12 cellular contexts compared by ENCODE assay signal in genomic region chr5:160468576-160468975, GRCh38. TPM values are rescaled to one million over a fixed set of nuclear protein-coding genes. Genes with fewer than 3 reads are reported as not detected.
DNase-seq lines count a peak whose midpoint lies in the region; ATAC-seq and TF ChIP-seq lines count a peak whose summit lies in the region.
"Had no signal": no experiment of that assay in that cellular context is flagged by ENCODE, and none has a peak within 500 bp of the region (broad histone marks: within the 10 kb centered on the region; RNA-seq: fewer than 3 reads in every experiment).

No MANE protein-coding gene starts in this region.

- H3K27me3 Mint-ChIP-seq in activated naive CD4-positive, alpha-beta T cell treated with anti-CD3 and anti-CD28 coated beads, Interleukin-2, amount 10 ng/mL, durations not matched to agents 7 days and 5 days, result peaks cover 3% of the 10 kb centered on the region
- no peaks in the 10 kb centered on the region for H3K27me3 Mint-ChIP-seq in stimulated activated memory B cell treated with anti-CD40 and anti-IgM and Interleukin-4, amounts not matched to agents 10 μg/mL and 1 μg/mL and 100 μg/mL, for 72 hours

- H3K27ac ChIP-seq in Panc1 (ENCODE audit: low read length), result peak overlapping the region; percentile 94
- H3K27ac ChIP-seq in effector memory CD4-positive, alpha-beta T cell (ENCODE audit: insufficient read depth, low read length, poor library complexity, severe bottlenecking), result peak overlapping the region; percentile 71

- H3K27ac Mint-ChIP-seq in activated naive CD4-positive, alpha-beta T cell treated with anti-CD3 and anti-CD28 coated beads, Interleukin-2, amount 10 ng/mL, durations not matched to agents 7 days and 5 days, result peak overlapping the region; percentile 96
- peak overlapping the region; percentile 98 for H3K27ac Mint-ChIP-seq in stimulated activated memory B cell treated with anti-CD40 and anti-IgM and Interleukin-4, amounts not matched to agents 10 μg/mL and 1 μg/mL and 100 μg/mL, for 72 hours

- peaks cover 85% of the 10 kb centered on the region for H3K4me1 Mint-ChIP-seq in activated naive CD4-positive, alpha-beta T cell treated with anti-CD3 and anti-CD28 coated beads, Interleukin-2, amount 10 ng/mL, durations not matched to agents 7 days and 5 days
- peaks cover 78% of the 10 kb centered on the region for H3K4me1 Mint-ChIP-seq in stimulated activated memory B cell treated with anti-CD40 and anti-IgM and Interleukin-4, amounts not matched to agents 10 μg/mL and 1 μg/mL and 100 μg/mL, for 72 hours

- no peak for DNase-seq in activated naive CD4-positive, alpha-beta T cell treated with anti-CD3 and anti-CD28 coated beads, Interleukin-2, amount 10 ng/mL, durations not matched to agents 7 days and 5 days
- DNase-seq in activated naive CD4-positive, alpha-beta T cell (lab: John Stamatoyannopoulos, UW), result no peak
- DNase-seq in Panc1 (ENCODE audit: low read depth, low spot score), result no peak
- no peak for DNase-seq in effector memory CD4-positive, alpha-beta T cell
- DNase-seq in NCI-H1694 treated with DMSO at 0.1 percent for 48 hours (lab: John Stamatoyannopoulos, UW), result no peak
- DNase-seq in stimulated activated CD4-positive, alpha-beta T cell treated with anti-CD3 and anti-CD28 coated beads, Interleukin-4, amount 100 ng/mL, for 24 hours, result no peak
- DNase-seq in globus pallidus (ENCODE audit: low spot score), result no peak
- DNase-seq: cortex of kidney, glutamatergic neuron, NCI-H1092 treated with DMSO at 0.1 percent for 48 hours, NCI-H748 treated with DMSO at 0.1 percent for 48 hours had no signal

- no peaks in the 10 kb centered on the region for H3K27me3 ChIP-seq in Panc1 (ENCODE audit: control insufficient read depth, insufficient read depth, low read length)
- H3K27me3 ChIP-seq in effector memory CD4-positive, alpha-beta T cell (replicated peaks; ENCODE audit: control insufficient read depth, insufficient read depth, low read length, poor library complexity, severe bottlenecking), result no peaks in the 10 kb centered on the region

- BruUV-seq in Panc1 (replicated peaks; lab: Mats Ljungman, UMichigan), result no TSS peak

- H3K36me3 ChIP-seq in Panc1 (ENCODE audit: control insufficient read depth, insufficient read depth, low read length), result no peaks in the 10 kb centered on the region
- no peaks in the 10 kb centered on the region for H3K36me3 ChIP-seq in effector memory CD4-positive, alpha-beta T cell (ENCODE audit: control insufficient read depth, insufficient read depth, low read length)

- no peaks in the 10 kb centered on the region for H3K9me3 Mint-ChIP-seq in activated naive CD4-positive, alpha-beta T cell treated with anti-CD3 and anti-CD28 coated beads, Interleukin-2, amount 10 ng/mL, durations not matched to agents 7 days and 5 days
- no peaks in the 10 kb centered on the region for H3K9me3 Mint-ChIP-seq in stimulated activated memory B cell treated with anti-CD40 and anti-IgM and Interleukin-4, amounts not matched to agents 10 μg/mL and 1 μg/mL and 100 μg/mL, for 72 hours

- POLR2A ChIA-PET in Panc1 (lab: Charles Lee), result interaction anchor here (1.6 kb wide), 1 partner anchor 47 kb away, joined by 5 read pairs; the partner anchor contains the start of gene PTTG1

- H3K4me1 ChIP-seq in Panc1 (ENCODE audit: control insufficient read depth, insufficient read depth, low read length), result peaks cover 52% of the 10 kb centered on the region
- H3K4me1 ChIP-seq in effector memory CD4-positive, alpha-beta T cell (ENCODE audit: control insufficient read depth, insufficient read depth, low read length, poor library complexity, severe bottlenecking), result peaks cover 24% of the 10 kb centered on the region

- CTCF ChIA-PET in activated naive CD4-positive, alpha-beta T cell treated with anti-CD3 and anti-CD28 coated beads, Interleukin-2, amount 10 ng/mL, durations not matched to agents 7 days and 5 days (lab: Charles Lee), result interaction anchor here (0.6 to 7.4 kb wide), 4 partner anchors 17 to 47 kb away, joined by 3 to 117 read pairs (median 12); no protein-coding TSS in a partner anchor
- CTCF ChIA-PET in Panc1 (lab: Charles Lee), result no interaction called here

- H3K36me3 Mint-ChIP-seq in activated naive CD4-positive, alpha-beta T cell treated with anti-CD3 and anti-CD28 coated beads, Interleukin-2, amount 10 ng/mL, durations not matched to agents 7 days and 5 days, result peaks cover 6% of the 10 kb centered on the region
- peaks cover 17% of the 10 kb centered on the region for H3K36me3 Mint-ChIP-seq in stimulated activated memory B cell treated with anti-CD40 and anti-IgM and Interleukin-4, amounts not matched to agents 10 μg/mL and 1 μg/mL and 100 μg/mL, for 72 hours

- peak overlapping the region; percentile 39 to 58; a peak in 3 of 4 replicates for H3K4me3 ChIP-seq in Panc1 (ENCODE audit: low read depth in 2 of 2, low read length in 2 of 2)
- H3K4me3 ChIP-seq in effector memory CD4-positive, alpha-beta T cell (ENCODE audit: insufficient read depth, low read depth, low read length, poor library complexity, severe bottlenecking), result peak overlapping the region; percentile 63

- in situ Hi-C loops in Panc1 (cut with HindIII; ENCODE audit: low pct_unique_long_range_greater_than_20kb, low sequenced_read_pairs), result no loop called here

- no peak for TF ChIP-seq CTCF in Panc1 (IDR thresholded peaks at IDR 0.05)

- intact Hi-C loops in Panc1 (cut with micrococcal nuclease; ENCODE audit: unreplicated experiment), result no loop called here

- no peaks in the 10 kb centered on the region for H3K9me3 ChIP-seq in Panc1 (ENCODE audit: control insufficient read depth, insufficient read depth, low read depth, low read length)
- H3K9me3 ChIP-seq in effector memory CD4-positive, alpha-beta T cell (ENCODE audit: control insufficient read depth, low read length), result no peaks in the 10 kb centered on the region

- no peak for ATAC-seq in Panc1
- no peak for ATAC-seq in stimulated activated memory B cell treated with anti-CD40 and anti-IgM and Interleukin-4, amounts not matched to agents 10 μg/mL and 1 μg/mL and 100 μg/mL, for 72 hours

- peak overlapping the region; percentile 97 for H3K4me3 Mint-ChIP-seq in activated naive CD4-positive, alpha-beta T cell treated with anti-CD3 and anti-CD28 coated beads, Interleukin-2, amount 10 ng/mL, durations not matched to agents 7 days and 5 days
- peak overlapping the region; percentile 96 for H3K4me3 Mint-ChIP-seq in stimulated activated memory B cell treated with anti-CD40 and anti-IgM and Interleukin-4, amounts not matched to agents 10 μg/mL and 1 μg/mL and 100 μg/mL, for 72 hours

RNA-seq across cellular contexts. Expression of gene PTTG1, which starts 46.9 kb away (rescaled TPM):
- 171 TPM for total RNA-seq in Panc1 (2021; ENCODE audit: unreplicated experiment)
- polyA plus RNA-seq in Panc1 (2012; ENCODE audit: insufficient read length), result 55.0 TPM

RNA-seq across cellular contexts. Expression of gene SLU7, which starts 49.7 kb away (rescaled TPM):
- 45.7 TPM for total RNA-seq in Panc1 (2021; ENCODE audit: unreplicated experiment)
- 31.0 TPM for polyA plus RNA-seq in Panc1 (2012; ENCODE audit: insufficient read length)
